ENCODE assay signal across 12 cellular contexts in the genomic region with DNA sequence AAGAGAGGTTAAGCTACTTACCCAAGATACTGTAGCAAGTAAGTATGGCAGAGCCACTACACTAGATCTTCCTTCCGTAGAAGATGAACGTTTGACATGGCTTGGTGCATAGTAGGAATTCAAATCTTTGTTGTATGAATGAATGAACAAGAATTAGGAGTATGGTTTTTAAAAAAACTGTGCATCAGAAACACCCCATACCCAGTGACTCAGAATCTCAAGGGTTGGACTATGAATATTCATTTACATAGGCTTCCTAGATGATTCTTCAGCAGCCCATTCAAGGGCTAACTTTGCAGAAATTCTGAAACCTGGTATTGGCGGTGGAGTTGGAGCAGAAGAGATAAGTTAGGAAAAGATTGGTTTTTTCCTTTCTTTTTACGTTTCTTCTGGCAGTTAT. TPM values are rescaled to one million over a fixed set of nuclear protein-coding genes. Genes with fewer than 3 reads are reported as not detected.
DNase-seq lines count a peak whose midpoint lies in the region; ATAC-seq and TF ChIP-seq lines count a peak whose summit lies in the region.
"Had no signal": no experiment of that assay in that cellular context is flagged by ENCODE, and none has a peak within 500 bp of the region (broad histone marks: within the 10 kb centered on the region; RNA-seq: fewer than 3 reads in every experiment).

No MANE protein-coding gene starts in this region.

- peaks cover 82% of the 10 kb centered on the region for H3K4me1 Mint-ChIP-seq in activated T-cell treated with anti-CD3 and anti-CD28 coated beads, Interleukin-2, amount 50 U/mL, for 4 hours (ENCODE audit: low read depth)
- peaks cover 90% of the 10 kb centered on the region for H3K4me1 Mint-ChIP-seq in chondrocyte (ENCODE audit: low read depth)
- peaks cover 50 to 80% of the 10 kb centered on the region in 2 donors for H3K4me1 Mint-ChIP-seq in stimulated activated naive B cell treated with anti-CD40 and anti-IgM and Interleukin-4, amounts not matched to agents 10 μg/mL and 1 μg/mL and 100 μg/mL, for 72 hours

- peak overlapping the region; percentile 81 for H3K4me2 ChIP-seq in PC-3 (ENCODE audit: low read length)
- H3K4me2 ChIP-seq: BLaER1 had no signal

- H3K9me3 Mint-ChIP-seq in activated T-cell treated with anti-CD3 and anti-CD28 coated beads, Interleukin-2, amount 50 U/mL, for 4 hours, result no peaks in the 10 kb centered on the region
- H3K9me3 Mint-ChIP-seq in chondrocyte (ENCODE audit: low read depth), result no peaks in the 10 kb centered on the region
- H3K9me3 Mint-ChIP-seq in stimulated activated naive B cell treated with anti-CD40 and anti-IgM and Interleukin-4, amounts not matched to agents 10 μg/mL and 1 μg/mL and 100 μg/mL, for 72 hours, result no peaks in the 10 kb centered on the region

- H3K4me1 ChIP-seq in PC-3 (ENCODE audit: insufficient read depth, low read length), result peaks cover 56% of the 10 kb centered on the region

- H3K27me3 ChIP-seq in PC-3 (ENCODE audit: low read length), result no peaks in the 10 kb centered on the region
- H3K27me3 ChIP-seq: BLaER1, uterus had no signal

- no peaks in the 10 kb centered on the region for H3K27me3 Mint-ChIP-seq in activated T-cell treated with anti-CD3 and anti-CD28 coated beads, Interleukin-2, amount 50 U/mL, for 4 hours (ENCODE audit: low read depth)
- H3K27me3 Mint-ChIP-seq in chondrocyte (ENCODE audit: low read depth), result no peaks in the 10 kb centered on the region
- H3K27me3 Mint-ChIP-seq in stimulated activated naive B cell treated with anti-CD40 and anti-IgM and Interleukin-4, amounts not matched to agents 10 μg/mL and 1 μg/mL and 100 μg/mL, for 72 hours, result no peaks in the 10 kb centered on the region

- no TSS peak for BruUV-seq in PC-3 (replicated peaks; lab: Mats Ljungman, UMichigan)

- ATAC-seq in activated T-cell treated with anti-CD3 and anti-CD28 coated beads, Interleukin-2, amount 50 U/mL, for 4 hours, result peak; percentile 27 to 34
- ATAC-seq in PC-3, result no peak
- ATAC-seq in stimulated activated naive B cell treated with anti-CD40 and anti-IgM and Interleukin-4, amounts not matched to agents 10 μg/mL and 1 μg/mL and 100 μg/mL, for 72 hours (replicated peaks), result no peak
- no peak for ATAC-seq in HG02973 (IDR thresholded peaks at IDR 0.05; ENCODE audit: unreplicated experiment)

- peak overlapping the region; percentile 58 for H3K27ac ChIP-seq in PC-3 (ENCODE audit: low read length)
- H3K27ac ChIP-seq: BLaER1, uterus had no signal

- TF ChIP-seq CTCF in PC-3 (conservative IDR thresholded peaks at IDR 0.05; ENCODE audit: low read depth, low read length) (no peak), chondrocyte (IDR thresholded peaks at IDR 0.05) (no peak), GM10248 (IDR thresholded peaks at IDR 0.05; ENCODE audit: control extremely low read depth, extremely low read depth, low read depth, missing control alignments) (no peak)

- peak overlapping the region; percentile 57 for H3K4me3 ChIP-seq in PC-3 (ENCODE audit: low read length)
- H3K4me3 ChIP-seq: BLaER1, uterus had no signal

- H3K4me3 Mint-ChIP-seq in activated T-cell treated with anti-CD3 and anti-CD28 coated beads, Interleukin-2, amount 50 U/mL, for 4 hours, result peak overlapping the region; percentile 94
- no peak overlapping the region for H3K4me3 Mint-ChIP-seq in chondrocyte (ENCODE audit: unreplicated experiment)
- peak overlapping the region; percentile 71 to 84 for H3K4me3 Mint-ChIP-seq in stimulated activated naive B cell treated with anti-CD40 and anti-IgM and Interleukin-4, amounts not matched to agents 10 μg/mL and 1 μg/mL and 100 μg/mL, for 72 hours

- peak overlapping the region; percentile 94 for H3K27ac Mint-ChIP-seq in chondrocyte (ENCODE audit: unreplicated experiment)
- H3K27ac Mint-ChIP-seq in stimulated activated naive B cell treated with anti-CD40 and anti-IgM and Interleukin-4, amounts not matched to agents 10 μg/mL and 1 μg/mL and 100 μg/mL, for 72 hours, result peak overlapping the region; percentile 91

- CTCF ChIA-PET in PC-3 (lab: Charles Lee), result no interaction called here
- CTCF ChIA-PET in GM10248 (lab: Yijun Ruan, JAX), result interaction anchor here (1.6 to 2.4 kb wide), 2 partner anchors 11 to 20 kb away, joined by 3 to 10 read pairs; no protein-coding TSS in a partner anchor

- no peaks in the 10 kb centered on the region for H3K9me3 ChIP-seq in PC-3 (ENCODE audit: low read length)
- H3K9me3 ChIP-seq: BLaER1, uterus had no signal

- no peaks in the 10 kb centered on the region for H3F3A ChIP-seq in PC-3 (ENCODE audit: low read length, unreplicated experiment)

- intact Hi-C loops in PC-3 (cut with micrococcal nuclease), result no loop called here

- H3K9ac ChIP-seq in PC-3 (ENCODE audit: low read length), result no peak overlapping the region
- H3K9ac ChIP-seq: BLaER1 had no signal

- H3K79me2 ChIP-seq in PC-3 (ENCODE audit: low read length), result peaks cover 100% of the 10 kb centered on the region

- peaks cover 71% of the 10 kb centered on the region for H4K20me1 ChIP-seq in PC-3 (ENCODE audit: low read length)

- POLR2A ChIA-PET in PC-3 (lab: Charles Lee; ENCODE audit: unreplicated experiment) (no interaction called here), GM10248 (lab: Yijun Ruan, JAX) (no interaction called here)

- no peak overlapping the region for H2AFZ ChIP-seq in PC-3 (ENCODE audit: low read length)

- peaks cover 43% of the 10 kb centered on the region for H3K36me3 Mint-ChIP-seq in activated T-cell treated with anti-CD3 and anti-CD28 coated beads, Interleukin-2, amount 50 U/mL, for 4 hours (ENCODE audit: insufficient read depth)
- H3K36me3 Mint-ChIP-seq in chondrocyte (ENCODE audit: low read depth), result no peaks in the 10 kb centered on the region
- peaks cover 46 to 68% of the 10 kb centered on the region in 2 donors for H3K36me3 Mint-ChIP-seq in stimulated activated naive B cell treated with anti-CD40 and anti-IgM and Interleukin-4, amounts not matched to agents 10 μg/mL and 1 μg/mL and 100 μg/mL, for 72 hours

- peaks cover 6% of the 10 kb centered on the region; the same call in 1 of the 2 replicates for H3K36me3 ChIP-seq in PC-3 (ENCODE audit: low read depth, low read length)
- H3K36me3 ChIP-seq: uterus had no signal

- DNase-seq in activated T-cell treated with anti-CD3 and anti-CD28 coated beads, Interleukin-2, amount 50 U/mL, for 4 hours, result no peak
- no peak for DNase-seq in activated T-cell treated with anti-CD3 and anti-CD28 coated beads, Interleukin-2, amount 50 U/mL, for 48 hours
- no peak for DNase-seq in PC-3
- no peak for DNase-seq in chondrocyte (ENCODE audit: low spot score)
- DNase-seq in stimulated activated naive B cell treated with anti-CD40 and anti-IgM and Interleukin-4, amounts not matched to agents 10 μg/mL and 1 μg/mL and 100 μg/mL, for 72 hours, result no peak
- DNase-seq in Kasumi-1 (lab: John Stamatoyannopoulos, UW), result no peak
- DNase-seq in GM10248 (ENCODE audit: extremely low spot score), result no peak
- DNase-seq: MM.1S, NCI-H526 treated with DMSO at 0.1 percent for 48 hours, uterus had no signal

- H3K9me2 ChIP-seq in PC-3 (replicated peaks; ENCODE audit: low read length), result no peaks in the 10 kb centered on the region

RNA-seq across cellular contexts. Expression of gene ACTR3, which starts 5.4 kb away (rescaled TPM):
- 100 to 1,000 TPM; 517 to 534 (median 529) TPM for total RNA-seq in activated T-cell treated with anti-CD3 and anti-CD28 coated beads, Interleukin-2, amount 50 U/mL, for 4 hours
- total RNA-seq in PC-3 (2014; rRNA removed), result 177 and 197 TPM in 2 replicates
- 302 to 437 TPM (median 434 TPM) in 3 replicates for total RNA-seq in chondrocyte

Comparison
In these comparisons a context has a peak if more than half of its experiments do, and no peak if none do; other contexts are left out.
1. ATAC-seq: peak in activated T-cell treated with anti-CD3 and anti-CD28 coated beads, Interleukin-2, amount 50 U/mL, for 4 hours (2 of 2); none in PC-3 (single experiment), stimulated activated naive B cell treated with anti-CD40 and anti-IgM and Interleukin-4, amounts not matched to agents 10 μg/mL and 1 μg/mL and 100 μg/mL, for 72 hours (0 of 2) and HG02973 (single experiment).